Comparison of ENCODE assay signal across 30 cellular contexts in the genomic region with DNA sequence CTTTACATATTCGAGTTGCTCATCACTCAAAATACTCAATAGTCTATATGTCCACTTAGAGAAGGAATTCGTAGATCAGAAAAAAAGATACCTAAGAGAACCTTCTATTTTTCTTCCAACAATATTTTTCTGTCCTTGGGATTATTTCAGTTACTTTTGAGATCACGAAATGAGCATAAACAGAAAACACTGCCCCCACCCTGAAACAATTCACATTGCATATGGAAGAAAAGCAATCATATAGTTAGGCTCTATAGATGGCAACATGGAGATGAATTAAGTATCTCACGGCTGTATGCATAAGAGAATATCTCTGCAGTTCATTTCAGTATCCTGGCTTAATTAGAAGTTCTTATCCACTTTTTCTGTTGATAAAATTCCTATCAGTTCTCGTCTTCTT.
A peak's percentile ranks its signal among the peaks of the same experiment; 100 is the strongest.
DNase-seq lines count a peak whose midpoint lies in the region; TF ChIP-seq lines count a peak whose summit lies in the region.
"Had no signal": no experiment of that assay in that cellular context is flagged by ENCODE, and none has a peak within 500 bp of the region (broad histone marks: within the 10 kb centered on the region; RNA-seq: fewer than 3 reads in every experiment).

No MANE protein-coding gene starts in this region.

- no peak for DNase-seq in H9
- DNase-seq in OCI-LY7 (ENCODE audit: low spot score) = peak; percentile 10
- DNase-seq in epithelial cell of esophagus (ENCODE audit: low read depth) = no peak
- DNase-seq in KG1 (lab: John Stamatoyannopoulos, UW) = no peak
- no peak for DNase-seq in A172 (ENCODE audit: low spot score)
- no peak for DNase-seq in CD1c-positive myeloid dendritic cell (ENCODE audit: extremely low spot score)
- DNase-seq in inferior parietal cortex (ENCODE audit: extremely low spot score) = no peak
- DNase-seq: activated B cell treated with CpG ODN at 0.5 μM for 24 hours; activated CD4-positive, alpha-beta memory T cell treated with anti-CD3 and anti-CD28 coated beads for 36 hours; activated CD8-positive, alpha-beta memory T cell treated with anti-CD3 and anti-CD28 coated beads, Interleukin-2, amount 50 U/mL, for 48 hours; aorta; CD4-positive, alpha-beta T cell; DMS153; GF-D8; heart right ventricle; left cardiac atrium; MG63; NCI-H1436 treated with DMSO at 0.1 percent for 48 hours; NCI-H510A treated with DMSO at 0.1 percent for 48 hours; RPMI8226; stimulated activated naive CD8-positive, alpha-beta T cell treated with anti-CD3 and anti-CD28 coated beads, Interleukin-15, amount 100 ng/mL, for 72 hours; T-helper 9 cell; thyroid gland had no signal

- no peak overlapping the region for H2BK120ac ChIP-seq in H9 (ENCODE audit: low read depth, low read length, poor library complexity, severe bottlenecking)

- H3K4me1 ChIP-seq in H9 (ENCODE audit: insufficient read depth, low read length) = no peaks in the 10 kb centered on the region
- H3K4me1 ChIP-seq in OCI-LY7 (ENCODE audit: insufficient read depth, low read length, poor library complexity, severe bottlenecking) = no peaks in the 10 kb centered on the region
- H3K4me1 ChIP-seq: prostate gland had no signal

- H3K9me3 Mint-ChIP-seq in H9 = no peaks in the 10 kb centered on the region
- H3K9me3 Mint-ChIP-seq: activated B cell treated with CpG ODN at 0.5 μM for 24 hours; activated CD4-positive, alpha-beta memory T cell treated with anti-CD3 and anti-CD28 coated beads for 36 hours; memory B cell; stimulated activated naive CD8-positive, alpha-beta T cell treated with anti-CD3 and anti-CD28 coated beads, Interleukin-15, amount 100 ng/mL, for 72 hours had no signal

- no peak overlapping the region for H3K27ac Mint-ChIP-seq in H9
- H3K27ac Mint-ChIP-seq: activated B cell treated with CpG ODN at 0.5 μM for 24 hours; activated CD4-positive, alpha-beta memory T cell treated with anti-CD3 and anti-CD28 coated beads for 36 hours; activated naive CD4-positive, alpha-beta T cell treated with anti-CD3 and anti-CD28 coated beads, Interleukin-2, amount 50 U/mL, for 72 hours; activated T-helper 17 cell treated with anti-CD3 and anti-CD28 coated beads, Interleukin-2, amount 50 U/mL, for 72 hours; CD4-positive, alpha-beta T cell; memory B cell; stimulated activated naive CD8-positive, alpha-beta T cell treated with anti-CD3 and anti-CD28 coated beads, Interleukin-15, amount 100 ng/mL, for 72 hours had no signal

- H4K8ac ChIP-seq in H9 (replicated peaks; ENCODE audit: insufficient read length, low read depth, low read length) = no peak overlapping the region

- no peak overlapping the region for H4K5ac ChIP-seq in H9 (ENCODE audit: insufficient read length, low read depth, low read length)

- no peaks in the 10 kb centered on the region for H3K27me3 Mint-ChIP-seq in H9 (ENCODE audit: low read depth)
- H3K27me3 Mint-ChIP-seq: activated CD4-positive, alpha-beta memory T cell treated with anti-CD3 and anti-CD28 coated beads for 36 hours; activated T-helper 17 cell treated with anti-CD3 and anti-CD28 coated beads, Interleukin-2, amount 50 U/mL, for 72 hours; CD4-positive, alpha-beta T cell; central memory CD8-positive, alpha-beta T cell; stimulated activated naive CD8-positive, alpha-beta T cell treated with anti-CD3 and anti-CD28 coated beads, Interleukin-15, amount 100 ng/mL, for 72 hours had no signal

- no peaks in the 10 kb centered on the region for H3K36me3 ChIP-seq in OCI-LY7 (ENCODE audit: insufficient read depth, low read length)
- H3K36me3 ChIP-seq: heart right ventricle, MG63, prostate gland, thyroid gland had no signal

- H4K20me1 ChIP-seq in H9 (ENCODE audit: control insufficient read depth, insufficient read depth, insufficient read length) = no peaks in the 10 kb centered on the region
- no peaks in the 10 kb centered on the region for H4K20me1 ChIP-seq in OCI-LY7 (ENCODE audit: insufficient read depth, low read length)

- H2BK12ac ChIP-seq in H9 (ENCODE audit: insufficient read length, low read depth, low read length) = no peak overlapping the region

- H3K4me3 Mint-ChIP-seq in H9 = no peak overlapping the region
- H3K4me3 Mint-ChIP-seq: activated B cell treated with CpG ODN at 0.5 μM for 24 hours; activated CD4-positive, alpha-beta memory T cell treated with anti-CD3 and anti-CD28 coated beads for 36 hours; activated T-helper 17 cell treated with anti-CD3 and anti-CD28 coated beads, Interleukin-2, amount 50 U/mL, for 72 hours; CD4-positive, alpha-beta T cell; central memory CD8-positive, alpha-beta T cell; memory B cell; stimulated activated naive CD8-positive, alpha-beta T cell treated with anti-CD3 and anti-CD28 coated beads, Interleukin-15, amount 100 ng/mL, for 72 hours had no signal

- no peak overlapping the region for H3K4me2 ChIP-seq in H9 (ENCODE audit: insufficient read depth, insufficient read length, low read length)
- no peak overlapping the region for H3K4me2 ChIP-seq in OCI-LY7 (ENCODE audit: low read length)

- H2BK20ac ChIP-seq in H9 (ENCODE audit: low read depth, low read length, poor library complexity, severe bottlenecking) = no peak overlapping the region

- BruUV-seq in OCI-LY7 (replicated peaks; lab: Mats Ljungman, UMichigan) = no TSS peak

- H3K4me3 ChIP-seq in OCI-LY7 (ENCODE audit: low read depth, low read length, poor library complexity, severe bottlenecking) = no peak overlapping the region
- no peak overlapping the region for H3K4me3 ChIP-seq in epithelial cell of esophagus (ENCODE audit: low read length)
- H3K4me3 ChIP-seq: heart right ventricle, MG63, prostate gland, thyroid gland had no signal

- no peak overlapping the region for H3K18ac ChIP-seq in H9 (ENCODE audit: insufficient read length, low read depth, low read length)

- H3K14ac ChIP-seq in H9 (ENCODE audit: insufficient read depth, low read length) = no peak overlapping the region

- H3K27ac ChIP-seq in C4-2B (no peak overlapping the region), H9 (ENCODE audit: insufficient read length, low read depth, low read length) (no peak overlapping the region), OCI-LY7 (ENCODE audit: low read depth, low read length, poor library complexity, severe bottlenecking) (no peak overlapping the region)
- H3K27ac ChIP-seq: epithelial cell of prostate, heart right ventricle, prostate gland, thyroid gland had no signal

- no peak overlapping the region for H2AFZ ChIP-seq in H9 (ENCODE audit: low read length)
- H2AFZ ChIP-seq in OCI-LY7 (ENCODE audit: low read length) = no peak overlapping the region

- H3K79me2 ChIP-seq in H9 (ENCODE audit: insufficient read depth, low read length) (no peaks in the 10 kb centered on the region), OCI-LY7 (ENCODE audit: insufficient read depth, low read depth, low read length) (no peaks in the 10 kb centered on the region)

- CTCF ChIA-PET in OCI-LY7 (lab: Charles Lee; ENCODE audit: unreplicated experiment) = no interaction called here

- H3K9me2 ChIP-seq in OCI-LY7 (ENCODE audit: insufficient read depth, low read length) = no peaks in the 10 kb centered on the region

- no CpG with 5 or more reads among the region's 5 CpGs for WGBS in H9 (ENCODE audit: extremely low coverage, insufficient read length, low lambda C conversion rate)

- no peak overlapping the region for H2AK5ac ChIP-seq in H9 (ENCODE audit: insufficient read length, low read length)

- no peaks in the 10 kb centered on the region for H3K23me2 ChIP-seq in H9 (ENCODE audit: insufficient read length, low read depth, low read length, poor library complexity, severe bottlenecking)

- no peak overlapping the region for H3K4ac ChIP-seq in H9 (ENCODE audit: low read depth, low read length)

- no peak overlapping the region for H3K23ac ChIP-seq in H9 (ENCODE audit: insufficient read length, low read depth, low read length)

- H2BK5ac ChIP-seq in H9 (ENCODE audit: insufficient read length, low read length) = no peak overlapping the region

- H3K27me3 ChIP-seq in H9 (ENCODE audit: insufficient read depth, low read length) = no peaks in the 10 kb centered on the region
- H3K27me3 ChIP-seq: heart right ventricle, MG63, thyroid gland had no signal

- H2BK15ac ChIP-seq in H9 (ENCODE audit: low read depth, low read length) = no peak overlapping the region

- TF ChIP-seq CTCF in C4-2B (conservative IDR thresholded peaks at IDR 0.05) (peak; percentile 50), H9 (conservative IDR thresholded peaks at IDR 0.05) (peak; percentile 47; the same call in 2 of the 3 replicates), OCI-LY7 (conservative IDR thresholded peaks at IDR 0.05; ENCODE audit: low read length) (peak; percentile 65), epithelial cell of esophagus (IDR thresholded peaks at IDR 0.05; ENCODE audit: insufficient read depth, low read depth, low read length, missing control alignments) (peak; percentile 17)

- H3K36me3 Mint-ChIP-seq in H9 (ENCODE audit: insufficient read depth in 1 of 3, low read depth in 3 of 3) = no peaks in the 10 kb centered on the region
- H3K36me3 Mint-ChIP-seq: activated CD4-positive, alpha-beta memory T cell treated with anti-CD3 and anti-CD28 coated beads for 36 hours; activated naive CD4-positive, alpha-beta T cell treated with anti-CD3 and anti-CD28 coated beads, Interleukin-2, amount 50 U/mL, for 72 hours; memory B cell had no signal

- no peak overlapping the region for H3T11ph ChIP-seq in H9 (ENCODE audit: low read length)

- no peak overlapping the region for H4K91ac ChIP-seq in H9 (ENCODE audit: insufficient read length, low read depth, low read length)

- H3K4me1 Mint-ChIP-seq in H9 = peaks cover 16 to 33% of the 10 kb centered on the region in 2 experiments
- H3K4me1 Mint-ChIP-seq: activated T-helper 17 cell treated with anti-CD3 and anti-CD28 coated beads, Interleukin-2, amount 50 U/mL, for 72 hours; central memory CD8-positive, alpha-beta T cell had no signal

- H3K9me3 ChIP-seq in H9 (ENCODE audit: control insufficient read depth, low read depth, low read length) = no peaks in the 10 kb centered on the region
- no peaks in the 10 kb centered on the region for H3K9me3 ChIP-seq in OCI-LY7 (ENCODE audit: low read length)
- H3K9me3 ChIP-seq: heart right ventricle, MG63, prostate gland, thyroid gland had no signal

- no peak overlapping the region for H3K9ac ChIP-seq in H9 (ENCODE audit: extremely low read depth, insufficient read length, low read length)

- POLR2A ChIA-PET in OCI-LY7 (lab: Charles Lee) = interaction anchor here (1.5 kb wide), 1 partner anchor 10 kb away, joined by 6 read pairs; no protein-coding TSS in a partner anchor

- no peaks in the 10 kb centered on the region for H3K79me1 ChIP-seq in H9 (ENCODE audit: insufficient read depth, low read depth, low read length, poor library complexity, severe bottlenecking)

- H3K56ac ChIP-seq in H9 (ENCODE audit: insufficient read length, low read depth, low read length) = no peak overlapping the region

- intact Hi-C loops in OCI-LY7 (cut with micrococcal nuclease; ENCODE audit: unreplicated experiment) = no loop called here
